In genomic region chr2:170005702-170006101, GRCh38 we compare ENCODE assay signal across 15 cellular contexts.
DNase-seq lines count a peak whose midpoint lies in the region; ATAC-seq and TF ChIP-seq lines count a peak whose summit lies in the region.
"Had no signal": no experiment of that assay in that cellular context is flagged by ENCODE, and none has a peak within 500 bp of the region (broad histone marks: within the 10 kb centered on the region; RNA-seq: fewer than 3 reads in every experiment).

No MANE protein-coding gene starts in this region.

- H3K4me1 ChIP-seq in endodermal cell (ENCODE audit: control insufficient read depth, insufficient read depth, low read length) (peaks cover 3% of the 10 kb centered on the region), MM.1S (ENCODE audit: low read length) (no peaks in the 10 kb centered on the region)

- peaks cover 27% of the 10 kb centered on the region for H3K4me1 Mint-ChIP-seq in endodermal cell
- peaks cover 3% of the 10 kb centered on the region for H3K4me1 Mint-ChIP-seq in activated naive CD4-positive, alpha-beta T cell treated with anti-CD3 and anti-CD28 coated beads, Interleukin-2, amount 10 ng/mL, durations not matched to agents 7 days and 5 days

- H3K4me3 ChIP-seq in endodermal cell (ENCODE audit: low read length) (no peak overlapping the region), MM.1S (ENCODE audit: low read length) (no peak overlapping the region)
- H3K4me3 ChIP-seq: HAP-1 had no signal

- 43 to 53% methylated on average over 1 of the region's 1 CpG for WGBS in endodermal cell (ENCODE audit: insufficient coverage in 1 of 2, insufficient read length in 1 of 2), 2 experiments

- peaks cover 4% of the 10 kb centered on the region for H3K36me3 ChIP-seq in endodermal cell (ENCODE audit: control insufficient read depth, insufficient read depth, low read length)
- H3K36me3 ChIP-seq in MM.1S (replicated peaks; ENCODE audit: insufficient read depth, low read length) = no peaks in the 10 kb centered on the region

- peaks cover 24% of the 10 kb centered on the region for H3K36me3 Mint-ChIP-seq in endodermal cell (ENCODE audit: low read depth)
- H3K36me3 Mint-ChIP-seq in activated naive CD4-positive, alpha-beta T cell treated with anti-CD3 and anti-CD28 coated beads, Interleukin-2, amount 10 ng/mL, durations not matched to agents 7 days and 5 days = peaks cover 18% of the 10 kb centered on the region

- H3K9me2 ChIP-seq in MM.1S (replicated peaks; ENCODE audit: insufficient read depth, low read length) = no peaks in the 10 kb centered on the region

- no peak overlapping the region for H2AFZ ChIP-seq in MM.1S (ENCODE audit: low read length)

- ATAC-seq in Right ventricle myocardium superior (ENCODE audit: poor library complexity) = peak; percentile 18
- ATAC-seq in GM18909 (IDR thresholded peaks at IDR 0.05; ENCODE audit: poor library complexity, unreplicated experiment) = no peak
- ATAC-seq in HG03159 (IDR thresholded peaks at IDR 0.05; ENCODE audit: unreplicated experiment) = no peak
- ATAC-seq: effector memory CD8-positive, alpha-beta T cell had no signal

- CTCF ChIA-PET in activated naive CD4-positive, alpha-beta T cell treated with anti-CD3 and anti-CD28 coated beads, Interleukin-2, amount 10 ng/mL, durations not matched to agents 7 days and 5 days (lab: Charles Lee) = no interaction called here

- TF ChIP-seq CTCF in endodermal cell (conservative IDR thresholded peaks at IDR 0.05) (peak; percentile 74), MM.1S (IDR thresholded peaks at IDR 0.05; ENCODE audit: low read length) (no peak)

- H3F3A ChIP-seq in MM.1S (ENCODE audit: insufficient read depth, low read length) = no peaks in the 10 kb centered on the region

- DNase-seq in Right ventricle myocardium superior = no peak
- no peak for DNase-seq in cardiac septum (ENCODE audit: low spot score)
- DNase-seq in RKO (ENCODE audit: low spot score) = peak; percentile 14
- peak; percentile 66 for DNase-seq in endodermal cell
- DNase-seq in activated naive CD4-positive, alpha-beta T cell treated with anti-CD3 and anti-CD28 coated beads, Interleukin-2, amount 10 ng/mL, durations not matched to agents 7 days and 5 days = no peak
- DNase-seq in MM.1S = no peak
- DNase-seq: activated CD4-positive, alpha-beta T cell treated with anti-CD3 and anti-CD28 coated beads, Interleukin-2, amount 50 U/mL, for 1 hour; aorta; DND-41; effector memory CD8-positive, alpha-beta T cell; naive B cell; NCI-H1436 treated with DMSO at 0.1 percent for 48 hours had no signal

- no peak overlapping the region for H3K4me3 Mint-ChIP-seq in endodermal cell
- H3K4me3 Mint-ChIP-seq in activated naive CD4-positive, alpha-beta T cell treated with anti-CD3 and anti-CD28 coated beads, Interleukin-2, amount 10 ng/mL, durations not matched to agents 7 days and 5 days = no peak overlapping the region
- H3K4me3 Mint-ChIP-seq: effector memory CD8-positive, alpha-beta T cell; naive B cell had no signal

- intact Hi-C loops in Right ventricle myocardium superior (cut with DNase I) (no loop called here), cardiac septum (cut with DNase I) (no loop called here)

- H3K27ac ChIP-seq in endodermal cell (ENCODE audit: low read depth, low read length) = no peak overlapping the region
- no peak overlapping the region for H3K27ac ChIP-seq in MM.1S (ENCODE audit: low read length)

- no peak overlapping the region for H3K9ac ChIP-seq in endodermal cell (ENCODE audit: extremely low read depth, low read length, poor library complexity, severe bottlenecking)
- H3K9ac ChIP-seq in MM.1S (ENCODE audit: low read length) = no peak overlapping the region

- no peak overlapping the region for H3K4me2 ChIP-seq in MM.1S (ENCODE audit: low read depth, low read length)

- no peaks in the 10 kb centered on the region for H3K9me3 Mint-ChIP-seq in endodermal cell
- no peaks in the 10 kb centered on the region for H3K9me3 Mint-ChIP-seq in activated naive CD4-positive, alpha-beta T cell treated with anti-CD3 and anti-CD28 coated beads, Interleukin-2, amount 10 ng/mL, durations not matched to agents 7 days and 5 days
- H3K9me3 Mint-ChIP-seq: effector memory CD8-positive, alpha-beta T cell; naive B cell had no signal

- no peaks in the 10 kb centered on the region for H3K27me3 ChIP-seq in endodermal cell (ENCODE audit: control insufficient read depth, insufficient read depth, low read length, poor library complexity, severe bottlenecking)
- no peaks in the 10 kb centered on the region for H3K27me3 ChIP-seq in MM.1S (replicated peaks; ENCODE audit: insufficient read depth, low read length)

- no peak overlapping the region for H3K27ac Mint-ChIP-seq in endodermal cell
- no peak overlapping the region for H3K27ac Mint-ChIP-seq in activated naive CD4-positive, alpha-beta T cell treated with anti-CD3 and anti-CD28 coated beads, Interleukin-2, amount 10 ng/mL, durations not matched to agents 7 days and 5 days
- H3K27ac Mint-ChIP-seq: effector memory CD8-positive, alpha-beta T cell had no signal

- no peaks in the 10 kb centered on the region for H3K27me3 Mint-ChIP-seq in endodermal cell (ENCODE audit: insufficient read depth)
- H3K27me3 Mint-ChIP-seq in activated naive CD4-positive, alpha-beta T cell treated with anti-CD3 and anti-CD28 coated beads, Interleukin-2, amount 10 ng/mL, durations not matched to agents 7 days and 5 days = no peaks in the 10 kb centered on the region
- H3K27me3 Mint-ChIP-seq: effector memory CD8-positive, alpha-beta T cell; naive B cell had no signal

- peaks cover 3% of the 10 kb centered on the region for H3K9me3 ChIP-seq in endodermal cell (ENCODE audit: control insufficient read depth, low read length)
- no peaks in the 10 kb centered on the region for H3K9me3 ChIP-seq in MM.1S (replicated peaks; ENCODE audit: insufficient read depth, low read length)
- H3K9me3 ChIP-seq: HAP-1 had no signal

- H4K20me1 ChIP-seq in MM.1S (ENCODE audit: insufficient read depth, low read length) = no peaks in the 10 kb centered on the region

- H3K79me2 ChIP-seq in MM.1S (ENCODE audit: low read length) = no peaks in the 10 kb centered on the region

Comparison
In these comparisons a context has a peak if more than half of its experiments do, and no peak if none do; other contexts are left out.
1. DNase-seq: peak in RKO (single experiment) and endodermal cell (single experiment); none in Right ventricle myocardium superior (single experiment), cardiac septum (single experiment), activated naive CD4-positive, alpha-beta T cell treated with anti-CD3 and anti-CD28 coated beads, Interleukin-2, amount 10 ng/mL, durations not matched to agents 7 days and 5 days (single experiment) and MM.1S (single experiment).